Comparison of ENCODE assay signal across 6 cellular contexts in the genomic region with DNA sequence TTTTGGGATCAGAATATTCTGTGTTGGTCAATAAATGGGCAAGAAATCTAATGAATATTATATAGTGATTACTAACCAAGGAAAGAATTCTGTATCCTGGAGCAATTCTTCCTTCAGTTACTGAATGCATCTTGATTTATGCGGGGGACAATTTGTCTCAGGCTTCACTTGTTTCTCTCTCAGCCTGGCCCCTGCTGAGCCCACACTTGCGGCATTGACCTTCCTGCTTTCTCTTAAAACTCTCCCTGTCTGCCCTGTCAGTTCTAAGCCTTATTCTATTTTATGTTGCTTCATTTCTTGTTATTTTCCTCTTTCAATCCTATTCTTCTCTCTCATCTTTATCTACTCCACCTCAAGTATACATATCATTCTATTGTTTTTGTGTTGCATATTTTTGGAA.
"Had no signal": no experiment of that assay in that cellular context is flagged by ENCODE, and none has a peak within 500 bp of the region (broad histone marks: within the 10 kb centered on the region; RNA-seq: fewer than 3 reads in every experiment).

No MANE protein-coding gene starts in this region.

- H3K4me3 ChIP-seq: GM23248, K562 had no signal

- ATAC-seq: K562 had no signal

- H3K27ac ChIP-seq: GM23248 had no signal

- H3K9ac ChIP-seq: GM23248 had no signal

- H3K4me3 Mint-ChIP-seq: H9 had no signal

- H2AFZ ChIP-seq: GM23248 had no signal

- DNase-seq: GM23248, H9, HCEC 1CT, IMR-90, KG1 had no signal

- H3K27ac Mint-ChIP-seq: H9 had no signal
